Comparison of ENCODE assay signal across 28 cellular contexts in genomic region chr16:64846966-64847365, GRCh38.
"Had no signal": no experiment of that assay in that cellular context is flagged by ENCODE, and none has a peak within 500 bp of the region (broad histone marks: within the 10 kb centered on the region; RNA-seq: fewer than 3 reads in every experiment).

No MANE protein-coding gene starts in this region.

- H3K36me3 ChIP-seq: adrenal gland, esophagus squamous epithelium, heart right ventricle, left ventricle myocardium inferior, neutrophil, thoracic aorta had no signal

- H3K4me3 ChIP-seq: adrenal gland, body of pancreas, esophagus squamous epithelium, heart right ventricle, left ventricle myocardium inferior, lung, thoracic aorta had no signal

- H3K27ac ChIP-seq: adrenal gland, body of pancreas, epithelial cell of prostate, esophagus squamous epithelium, heart right ventricle, left ventricle myocardium inferior, neutrophil, thoracic aorta had no signal

- H3K4me1 ChIP-seq: adrenal gland, body of pancreas, esophagus squamous epithelium, heart right ventricle, left ventricle myocardium inferior had no signal

- H3K9me3 ChIP-seq: adrenal gland, body of pancreas, esophagus squamous epithelium, heart right ventricle, left ventricle myocardium inferior, neutrophil, thoracic aorta had no signal

- DNase-seq: activated CD4-positive, alpha-beta memory T cell treated with anti-CD3 and anti-CD28 coated beads for 36 hours; activated CD4-positive, alpha-beta T cell treated with anti-CD3 and anti-CD28 coated beads, Interleukin-2, amount 10 ng/mL, durations not matched to agents 24 days and 14 days; activated CD4-positive, CD25-positive, alpha-beta regulatory T cell treated with anti-CD3 and anti-CD28 coated beads, Interleukin-2, amount 50 U/mL, for 72 hours; activated CD8-positive, alpha-beta memory T cell treated with anti-CD3 and anti-CD28 coated beads, Interleukin-2, amount 50 U/mL, for 4 hours; activated effector memory CD4-positive, alpha-beta T cell treated with anti-CD3 and anti-CD28 coated beads, Interleukin-2, amount 50 U/mL, for 16 hours; activated naive CD4-positive, alpha-beta T cell treated with anti-CD3 and anti-CD28 coated beads for 36 hours; activated naive CD8-positive, alpha-beta T cell treated with anti-CD3 and anti-CD28 coated beads for 36 hours; activated T-cell treated with anti-CD3 and anti-CD28 coated beads, Interleukin-2, amount 50 U/mL, for 1 hour; adrenal gland; aorta; body of pancreas; dermis blood vessel endothelial cell; effector CD4-positive, alpha-beta T cell; esophagus squamous epithelium; foreskin melanocyte; heart right ventricle; left ventricle myocardium inferior; mesendoderm; small intestine; stimulated activated CD4-positive, alpha-beta T cell treated with anti-CD3 and anti-CD28 coated beads, Interleukin-4, amount 100 ng/mL, for 24 hours; T1000; trophoblast cell had no signal

- ATAC-seq: body of pancreas; heart right ventricle; sciatic nerve; stimulated activated effector memory CD8-positive, alpha-beta T cell treated with anti-CD3 and anti-CD28 coated beads, Interleukin-12 subunit alpha, Interleukin-12 subunit beta, amount 100 ng/mL, for 72 hours had no signal

- H3K27me3 ChIP-seq: adrenal gland, body of pancreas, esophagus squamous epithelium, heart right ventricle, neutrophil had no signal
